In the genomic region with DNA sequence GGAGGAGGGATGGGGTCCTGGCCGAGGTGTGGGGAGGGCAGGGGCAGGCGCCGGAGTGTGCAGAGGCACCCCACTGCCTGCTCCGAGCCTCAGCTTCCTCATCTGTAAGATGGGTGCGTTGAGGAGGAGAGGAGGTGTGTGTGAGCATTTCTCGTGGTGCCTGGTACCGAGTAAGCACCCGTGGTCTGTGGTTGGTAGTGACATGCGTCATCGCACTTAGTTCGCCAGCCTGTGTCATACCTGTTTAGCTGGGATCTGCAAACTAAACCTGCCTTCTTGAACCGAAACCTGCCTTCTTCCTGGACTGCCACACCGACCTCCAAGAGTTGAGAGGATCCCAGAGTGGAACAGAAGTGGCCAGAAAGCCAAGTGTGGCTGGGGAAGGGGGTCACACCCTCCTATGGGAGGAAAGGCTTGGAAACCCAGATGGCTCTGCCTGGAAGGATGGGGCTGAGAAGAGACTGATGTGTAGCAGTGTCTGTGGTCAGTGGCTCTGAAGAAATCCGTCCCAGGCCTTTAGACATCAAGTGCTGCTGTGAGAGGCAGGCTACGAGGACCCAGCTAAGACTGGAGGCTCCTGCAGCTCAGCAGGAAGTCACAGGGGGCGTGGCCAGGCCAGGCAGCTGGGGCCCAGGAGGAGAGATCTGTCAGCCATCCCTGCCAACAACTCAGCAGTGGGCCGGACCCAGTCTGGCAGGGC, we compare ENCODE assay signal across 8 cellular contexts.
DNase-seq lines count a peak whose midpoint lies in the region; ATAC-seq and TF ChIP-seq lines count a peak whose summit lies in the region.

No MANE protein-coding gene starts in this region.

- H3K36me3 Mint-ChIP-seq in HFFc6 (ENCODE audit: low read depth), result peaks cover 9% of the 10 kb centered on the region
- peaks cover 2% of the 10 kb centered on the region for H3K36me3 Mint-ChIP-seq in activated naive CD4-positive, alpha-beta T cell treated with anti-CD3 and anti-CD28 coated beads for 36 hours (ENCODE audit: low read depth)

- peak overlapping the region; percentile 58 to 78 (median 72) for H3K27ac ChIP-seq in Peyer's patch
- no peak overlapping the region for H3K27ac ChIP-seq in right cardiac atrium (ENCODE audit: low read length)

- H3K36me3 ChIP-seq in Peyer's patch, result peaks cover 0 to 28% (median 0%) of the 10 kb centered on the region in 3 donors

- H3K27me3 ChIP-seq in Peyer's patch (no peaks in the 10 kb centered on the region), right cardiac atrium (ENCODE audit: control insufficient read depth, insufficient read depth) (no peaks in the 10 kb centered on the region)

- DNase-seq in GM10248 (ENCODE audit: extremely low spot score) (peak; percentile 80), HFFc6 (peak; percentile 30), Peyer's patch (peak; percentile 71 to 90 (median 84)), right cardiac atrium (peak; percentile 83 to 91 (median 89)), NCI-H345 (lab: John Stamatoyannopoulos, UW) (no peak), HPDE6-E6E7 (ENCODE audit: extremely low spot score) (no peak)
- peak; percentile 90 for DNase-seq in activated naive CD4-positive, alpha-beta T cell treated with anti-CD3 and anti-CD28 coated beads for 36 hours
- peak; percentile 41 to 50 for DNase-seq in stimulated activated CD4-positive, alpha-beta T cell treated with anti-CD3 and anti-CD28 coated beads, Interleukin-1b, Interleukin-23, amount 100 ng/mL, for 4 hours (ENCODE audit: low read depth in 2 of 2)

- no peak overlapping the region; the same call in 1 of the 2 replicates for H3K4me3 Mint-ChIP-seq in HFFc6
- peak overlapping the region; percentile 20 for H3K4me3 Mint-ChIP-seq in activated naive CD4-positive, alpha-beta T cell treated with anti-CD3 and anti-CD28 coated beads for 36 hours

- no peaks in the 10 kb centered on the region for H3K9me3 Mint-ChIP-seq in HFFc6
- H3K9me3 Mint-ChIP-seq in activated naive CD4-positive, alpha-beta T cell treated with anti-CD3 and anti-CD28 coated beads for 36 hours, result no peaks in the 10 kb centered on the region

- CTCF ChIA-PET in GM10248 (lab: Yijun Ruan, JAX), result interaction anchor here (0.9 to 2.0 kb wide), 6 partner anchors 16 to 212 kb away, joined by 3 to 6 read pairs (median 3); no protein-coding TSS in a partner anchor
- CTCF ChIA-PET in activated naive CD4-positive, alpha-beta T cell treated with anti-CD3 and anti-CD28 coated beads for 36 hours (lab: Charles Lee), result interaction anchor here (0.7 to 1.2 kb wide), 6 partner anchors 17 to 251 kb away, joined by 3 to 6 read pairs (median 4); no protein-coding TSS in a partner anchor

- TF ChIP-seq CTCF in GM10248 (IDR thresholded peaks at IDR 0.05; ENCODE audit: control extremely low read depth, extremely low read depth, low read depth, missing control alignments) (no peak), HFFc6 (IDR thresholded peaks at IDR 0.05) (no peak), Peyer's patch (IDR thresholded peaks at IDR 0.05) (no peak)

- POLR2A ChIA-PET in GM10248 (lab: Yijun Ruan, JAX), result no interaction called here

- TF ChIP-seq POLR2A in Peyer's patch (IDR thresholded peaks at IDR 0.05), result no peak

- H3K27ac Mint-ChIP-seq in HFFc6, result peak overlapping the region; percentile 69
- peak overlapping the region; percentile 83 for H3K27ac Mint-ChIP-seq in activated naive CD4-positive, alpha-beta T cell treated with anti-CD3 and anti-CD28 coated beads for 36 hours

- H3K27me3 Mint-ChIP-seq in HFFc6 (ENCODE audit: insufficient read depth), result peaks cover 2% of the 10 kb centered on the region; the same call in 1 of the 2 replicates
- H3K27me3 Mint-ChIP-seq in activated naive CD4-positive, alpha-beta T cell treated with anti-CD3 and anti-CD28 coated beads for 36 hours (ENCODE audit: low read depth), result no peaks in the 10 kb centered on the region

- no peaks in the 10 kb centered on the region for H3K9me3 ChIP-seq in Peyer's patch
- no peaks in the 10 kb centered on the region for H3K9me3 ChIP-seq in right cardiac atrium (ENCODE audit: control insufficient read depth, low read length)

- H3K4me1 Mint-ChIP-seq in HFFc6 (ENCODE audit: low read depth), result peaks cover 14% of the 10 kb centered on the region
- peaks cover 16% of the 10 kb centered on the region for H3K4me1 Mint-ChIP-seq in activated naive CD4-positive, alpha-beta T cell treated with anti-CD3 and anti-CD28 coated beads for 36 hours (ENCODE audit: low read depth)

- WGBS in right cardiac atrium, result 70% methylated on average over 17 of the region's 17 CpGs

- intact Hi-C loops in activated naive CD4-positive, alpha-beta T cell treated with anti-CD3 and anti-CD28 coated beads for 36 hours (cut with micrococcal nuclease), result loop anchor here (1.0 to 5.0 kb wide), 5 partner anchors 9 to 304 kb away; a partner anchor contains a TSS
- intact Hi-C loops in right cardiac atrium (cut with DNase I), result no loop called here

- peak overlapping the region in 1 of 4 donors; percentile 20 for H3K4me3 ChIP-seq in Peyer's patch
- H3K4me3 ChIP-seq in right cardiac atrium (ENCODE audit: low read length), result no peak overlapping the region

- peak; percentile 49 to 67 for ATAC-seq in right cardiac atrium

- H3K4me1 ChIP-seq in Peyer's patch (peaks cover 0 to 14% (median 6%) of the 10 kb centered on the region in 4 donors), right cardiac atrium (ENCODE audit: control insufficient read depth, insufficient read depth, low read length) (peaks cover 15% of the 10 kb centered on the region)

Comparison
In these comparisons a context has a peak if more than half of its experiments do, and no peak if none do; other contexts are left out.
1. DNase-seq: peak in GM10248 (single experiment), HFFc6 (single experiment), Peyer's patch (3 of 3), activated naive CD4-positive, alpha-beta T cell treated with anti-CD3 and anti-CD28 coated beads for 36 hours (single experiment), right cardiac atrium (3 of 3) and stimulated activated CD4-positive, alpha-beta T cell treated with anti-CD3 and anti-CD28 coated beads, Interleukin-1b, Interleukin-23, amount 100 ng/mL, for 4 hours (2 of 2); none in NCI-H345 (single experiment) and HPDE6-E6E7 (single experiment).